Comparison of ENCODE assay signal across 8 cellular contexts in genomic region chr15:88604972-88605506, GRCh38. TPM values are rescaled to one million over a fixed set of nuclear protein-coding genes. Genes with fewer than 3 reads are reported as not detected.
DNase-seq lines count a peak whose midpoint lies in the region; ATAC-seq and TF ChIP-seq lines count a peak whose summit lies in the region.

No MANE protein-coding gene starts in this region.

- H3K27ac ChIP-seq in SK-N-SH (ENCODE audit: low read depth in 2 of 2, low read length in 1 of 2) (no peak overlapping the region; a peak in 1 of 4 replicates), iPS-20b (ENCODE audit: low read length) (no peak overlapping the region), thyroid gland (peak overlapping the region; percentile 46 to 78 (median 72)), spleen (no peak overlapping the region), upper lobe of right lung (no peak overlapping the region)

- whole genome bisulfite sequencing in SK-N-SH (ENCODE audit: low lambda C conversion rate): 1% methylated on average over 10 of the region's 37 CpGs
- 0 to 3% methylated on average over 21 to 22 of the region's 37 CpGs for WGBS in thyroid gland, 2 donors
- 3 to 9% (median 4%) methylated on average over 9 to 37 of the region's 37 CpGs for WGBS in spleen, 5 donors

- TF ChIP-seq POLR2A in thyroid gland (IDR thresholded peaks at IDR 0.05) (no peak), spleen (IDR thresholded peaks at IDR 0.05) (no peak)

- H3K4me1 ChIP-seq in SK-N-SH (ENCODE audit: control insufficient read depth in 1 of 2, insufficient read depth in 2 of 2, low read depth in 1 of 2, low read length in 1 of 2): peaks cover 0 to 15% of the 10 kb centered on the region in 2 experiments; a peak in 1 of 4 replicates
- peaks cover 22% of the 10 kb centered on the region; the same call in 1 of the 2 replicates for H3K4me1 ChIP-seq in iPS-20b (ENCODE audit: insufficient read depth, low read length)
- peaks cover 17 to 21% of the 10 kb centered on the region in 2 donors for H3K4me1 ChIP-seq in thyroid gland
- peaks cover 7 to 21% (median 18%) of the 10 kb centered on the region in 6 donors for H3K4me1 ChIP-seq in spleen
- no peaks in the 10 kb centered on the region for H3K4me1 ChIP-seq in upper lobe of right lung

- no peaks in the 10 kb centered on the region for H3K79me2 ChIP-seq in SK-N-SH (ENCODE audit: insufficient read depth)

- CTCF ChIA-PET in SK-N-SH (lab: Yijun Ruan, JAX): interaction anchor here (1.0 to 2.3 kb wide), 7 partner anchors 10 to 127 kb away, joined by 3 to 12 read pairs (median 5); no protein-coding TSS in a partner anchor

- H3K4me3 ChIP-seq in SK-N-SH (ENCODE audit: low read depth in 2 of 2, low read length in 1 of 2) (peak overlapping the region in 1 of 2 experiments; percentile 48; a peak in 2 of 4 replicates), iPS-20b (ENCODE audit: low read length) (peak overlapping the region; percentile 64), thyroid gland (replicated peaks in 1 of 3) (peak overlapping the region; percentile 3 to 63 (median 46)), spleen (peak overlapping the region in 3 of 8 donors; percentile 4 to 42 (median 10)), upper lobe of right lung (no peak overlapping the region)

- ATAC-seq in left ventricle myocardium superior: peak; percentile 17
- ATAC-seq in upper lobe of right lung: no peak

- H3K9ac ChIP-seq in SK-N-SH (no peak overlapping the region), iPS-20b (ENCODE audit: low read depth, low read length) (no peak overlapping the region)

- H3K9me3 ChIP-seq in SK-N-SH: no peaks in the 10 kb centered on the region
- H3K9me3 ChIP-seq in iPS-20b (ENCODE audit: insufficient read depth, low read depth, low read length): no peaks in the 10 kb centered on the region
- no peaks in the 10 kb centered on the region for H3K9me3 ChIP-seq in thyroid gland
- no peaks in the 10 kb centered on the region for H3K9me3 ChIP-seq in spleen
- no peaks in the 10 kb centered on the region for H3K9me3 ChIP-seq in upper lobe of right lung

- POLR2A ChIA-PET in SK-N-SH (lab: Yijun Ruan, JAX): interaction anchor here (1.5 to 1.6 kb wide), 2 partner anchors 18 to 33 kb away, joined by 7 to 11 read pairs; no protein-coding TSS in a partner anchor

- H3K9me2 ChIP-seq in SK-N-SH: no peaks in the 10 kb centered on the region

- TF ChIP-seq EP300 in SK-N-SH (IDR thresholded peaks at IDR 0.05; ENCODE audit: borderline replicate concordance in 1 of 2, low read depth in 1 of 2, low read length in 1 of 2): no peak

- no peaks in the 10 kb centered on the region for H3F3A ChIP-seq in SK-N-SH (replicated peaks; ENCODE audit: insufficient read depth)

- H3K4me2 ChIP-seq in SK-N-SH: peak overlapping the region; percentile 59; the same call in 1 of the 2 replicates

- TF ChIP-seq RAD21 in SK-N-SH (IDR thresholded peaks at IDR 0.05; ENCODE audit: low read length): no peak

- no peaks in the 10 kb centered on the region for H3K36me3 ChIP-seq in SK-N-SH (replicated peaks in 1 of 2; ENCODE audit: control insufficient read depth in 1 of 2, insufficient read depth in 2 of 2, low read length in 1 of 2)
- no peaks in the 10 kb centered on the region for H3K36me3 ChIP-seq in iPS-20b (ENCODE audit: insufficient read depth, low read depth, low read length)
- no peaks in the 10 kb centered on the region for H3K36me3 ChIP-seq in thyroid gland
- H3K36me3 ChIP-seq in spleen: no peaks in the 10 kb centered on the region
- no peaks in the 10 kb centered on the region for H3K36me3 ChIP-seq in upper lobe of right lung

- DNase-seq in left ventricle myocardium superior: no peak
- no peak for DNase-seq in cardiac septum (ENCODE audit: low spot score)
- DNase-seq in SK-N-SH: peak; percentile 70
- DNase-seq in thyroid gland: peak; percentile 72 to 73
- DNase-seq in activated naive CD4-positive, alpha-beta T cell treated with anti-CD3 and anti-CD28 coated beads, Interleukin-2, amount 50 U/mL, for 16 hours: no peak
- DNase-seq in spleen: no peak
- no peak for DNase-seq in upper lobe of right lung

- 0 out of 2 replicates have a peak overlapping the region, but pooled peaks have one; percentile 3 for H2AFZ ChIP-seq in SK-N-SH (ENCODE audit: low read depth)

- no peaks in the 10 kb centered on the region for H4K20me1 ChIP-seq in SK-N-SH (ENCODE audit: insufficient read depth)

- no peak for TF ChIP-seq CTCF in SK-N-SH (IDR thresholded peaks at IDR 0.05)
- no peak for TF ChIP-seq CTCF in thyroid gland (IDR thresholded peaks at IDR 0.05)
- TF ChIP-seq CTCF in spleen (IDR thresholded peaks at IDR 0.05 in 8 of 11, conservative IDR thresholded peaks at IDR 0.05 in 3 of 11): no peak
- TF ChIP-seq CTCF in upper lobe of right lung (IDR thresholded peaks at IDR 0.05): no peak

- H3K27me3 ChIP-seq in SK-N-SH (ENCODE audit: insufficient read depth) (peaks cover 24% of the 10 kb centered on the region), iPS-20b (ENCODE audit: insufficient read depth, low read length) (peaks cover 84% of the 10 kb centered on the region), thyroid gland (no peaks in the 10 kb centered on the region), spleen (replicated peaks in 1 of 7) (peaks cover 11 to 77% (median 42%) of the 10 kb centered on the region in 7 donors), upper lobe of right lung (peaks cover 45% of the 10 kb centered on the region)

- intact Hi-C loops in left ventricle myocardium superior (cut with micrococcal nuclease): no loop called here
- intact Hi-C loops in cardiac septum (cut with DNase I): no loop called here
- intact Hi-C loops in thyroid gland (cut with DNase I): no loop called here
- intact Hi-C loops in spleen (cut with DNase I; ENCODE audit: low total_unique reads): no loop called here
- intact Hi-C loops in upper lobe of right lung (cut with DNase I): no loop called here

TF ChIP-seq in SK-N-SH, 30 proteins besides CTCF, POLR2A, EP300 and RAD21:
- no peak for TF ChIP-seq MAX (IDR thresholded peaks at IDR 0.05; ENCODE audit: low read depth)
- peak; percentile 16; the same call in 1 of the 2 replicates for TF ChIP-seq MXI1 (IDR thresholded peaks at IDR 0.05; ENCODE audit: low read depth, low read length)

RNA-seq across cellular contexts. Expression of gene AEN, which starts 16.1 kb away (rescaled TPM):
- 9.8 TPM for total RNA-seq in left ventricle myocardium superior
- 8.7 TPM for total RNA-seq in cardiac septum
- polyA plus RNA-seq in SK-N-SH (2012; rRNA removed): 46.4 and 65.2 TPM in 2 replicates
- polyA plus RNA-seq in SK-N-SH (2012; cell fraction: cytosol; rRNA removed): 20.2 and 29.7 TPM in 2 replicates
- 119 and 136 TPM in 2 replicates for polyA plus RNA-seq in SK-N-SH (2012; cell fraction: nucleus; rRNA removed)
- 10 to 100 TPM; 21.6 to 32.8 (median 27.3) TPM for total RNA-seq in thyroid gland
- total RNA-seq in spleen: 10 to 100 TPM; 20.3 to 40.3 (median 29.5) TPM
- 10 to 100 TPM; 12.9 to 18.6 (median 14.6) TPM for polyA plus RNA-seq in spleen
- total RNA-seq in upper lobe of right lung: 34.6 TPM

RNA-seq across cellular contexts. Expression of gene ISG20, which starts 33.8 kb away (rescaled TPM):
- total RNA-seq in left ventricle myocardium superior: 3.6 TPM
- 3.9 TPM for total RNA-seq in cardiac septum
- 2.0 TPM in 2 replicates for polyA plus RNA-seq in SK-N-SH (2012; rRNA removed)
- polyA plus RNA-seq in SK-N-SH (2012; cell fraction: cytosol; rRNA removed): 1.0 and 1.7 TPM in 2 replicates
- 5.9 and 8.0 TPM in 2 replicates for polyA plus RNA-seq in SK-N-SH (2012; cell fraction: nucleus; rRNA removed)
- 10 to 100 TPM; 14.3 to 47.8 (median 35.1) TPM for total RNA-seq in thyroid gland
- 100 to 1,000 TPM in 5 of 7 donors, 10 to 100 TPM in 2; 70.5 to 171 (median 127) TPM for total RNA-seq in spleen
- 100 to 1,000 TPM; 142 to 365 (median 198) TPM for polyA plus RNA-seq in spleen
- 34.9 TPM for total RNA-seq in upper lobe of right lung

RNA-seq across cellular contexts. Expression of gene DET1, which starts 58.6 kb away (rescaled TPM):
- total RNA-seq in left ventricle myocardium superior: 7.6 TPM
- total RNA-seq in cardiac septum: 6.2 TPM
- 4.5 and 7.2 TPM in 2 replicates for polyA plus RNA-seq in SK-N-SH (2012; rRNA removed)
- 3.8 and 5.2 TPM in 2 replicates for polyA plus RNA-seq in SK-N-SH (2012; cell fraction: cytosol; rRNA removed)
- polyA plus RNA-seq in SK-N-SH (2012; cell fraction: nucleus; rRNA removed): 6.2 and 12.4 TPM in 2 replicates
- total RNA-seq in thyroid gland: 10 to 100 TPM in 3 of 4 donors, 1 to 10 TPM in 1; 8.8 to 11.2 (median 10.6) TPM
- total RNA-seq in spleen: 10 to 100 TPM in 1 of 7 donors, 1 to 10 TPM in 6; 5.1 to 11.5 (median 9.2) TPM
- polyA plus RNA-seq in spleen: 1 to 10 TPM; 1.3 to 2.8 (median 2.7) TPM
- total RNA-seq in upper lobe of right lung: 5.4 TPM

Comparison
In these comparisons a context has a peak if more than half of its experiments do, and no peak if none do; other contexts are left out.
1. DNase-seq: peak in SK-N-SH (single experiment) and thyroid gland (2 of 2); none in left ventricle myocardium superior (single experiment), cardiac septum (single experiment), activated naive CD4-positive, alpha-beta T cell treated with anti-CD3 and anti-CD28 coated beads, Interleukin-2, amount 50 U/mL, for 16 hours (single experiment), spleen (single experiment) and upper lobe of right lung (single experiment).
2. H3K27ac ChIP-seq: peak in thyroid gland (3 of 3); none in SK-N-SH (0 of 2), iPS-20b (single experiment), spleen (0 of 8) and upper lobe of right lung (single experiment).